Comparison of ENCODE assay signal across 8 cellular contexts in the genomic region with DNA sequence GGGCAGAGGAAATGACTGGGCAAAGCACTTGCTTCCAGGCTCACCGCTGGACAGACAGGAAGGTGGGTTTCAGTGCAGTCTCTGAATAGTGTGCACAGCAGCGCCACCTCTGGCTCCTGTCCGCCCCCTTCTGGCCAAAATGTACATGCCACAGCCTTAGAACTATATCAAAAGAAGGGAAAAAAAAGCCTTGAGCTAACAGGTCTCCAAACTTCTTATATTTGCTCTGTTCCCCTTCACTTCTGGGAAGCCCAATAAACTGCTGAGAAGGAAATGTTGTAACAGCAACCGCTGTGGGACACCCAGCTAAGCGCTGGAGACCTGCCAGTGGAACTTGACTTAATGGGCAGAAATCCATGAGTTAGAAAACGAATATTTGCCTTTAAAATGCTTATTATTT. TPM values are rescaled to one million over a fixed set of nuclear protein-coding genes. Genes with fewer than 3 reads are reported as not detected.
DNase-seq lines count a peak whose midpoint lies in the region; ATAC-seq and TF ChIP-seq lines count a peak whose summit lies in the region.

No MANE protein-coding gene starts in this region.

- H3K4me3 ChIP-seq in left ventricle myocardium inferior (no peak overlapping the region), skeletal muscle cell (ENCODE audit: low read depth, low read length) (no peak overlapping the region)

- H3K9me3 ChIP-seq in left ventricle myocardium inferior (replicated peaks) = no peaks in the 10 kb centered on the region

- no peaks in the 10 kb centered on the region for H3K27me3 ChIP-seq in left ventricle myocardium inferior (ENCODE audit: low read depth)

- peaks cover 60% of the 10 kb centered on the region for H3K36me3 ChIP-seq in left ventricle myocardium inferior

- DNase-seq in NCI-H1092 treated with DMSO at 0.1 percent for 48 hours (lab: John Stamatoyannopoulos, UW) (peak; percentile 66), SW480 (ENCODE audit: low spot score) (peak; percentile 53), left ventricle myocardium inferior (peak; percentile 39), skeletal muscle cell (ENCODE audit: low read depth) (peak; percentile 10)
- peak; percentile 21 for DNase-seq in activated naive CD8-positive, alpha-beta T cell treated with anti-CD3 and anti-CD28 coated beads, Interleukin-2, amount 50 U/mL, for 16 hours (ENCODE audit: low read depth, low spot score)

- no peak overlapping the region for H3K27ac ChIP-seq in left ventricle myocardium inferior (replicated peaks)

- no peaks in the 10 kb centered on the region for H3K4me1 ChIP-seq in left ventricle myocardium inferior

- TF ChIP-seq CTCF in GM12873 (IDR thresholded peaks at IDR 0.05; ENCODE audit: insufficient read depth, low read depth, low read length, missing control alignments) (peak; percentile 94), left ventricle myocardium inferior (IDR thresholded peaks at IDR 0.05; ENCODE audit: borderline replicate concordance) (peak; percentile 78)

- intact Hi-C loops in left ventricle myocardium inferior (cut with micrococcal nuclease) = loop anchor here (2.0 to 5.0 kb wide), 2 partner anchors 255 to 538 kb away; no protein-coding TSS in a partner anchor

- ATAC-seq in HG02642 (IDR thresholded peaks at IDR 0.05; ENCODE audit: poor library complexity, unreplicated experiment) = no peak
- ATAC-seq in HG02870 (IDR thresholded peaks at IDR 0.05; ENCODE audit: unreplicated experiment) = no peak

RNA-seq across cellular contexts. Expression of gene COG7, which starts 17.5 kb away (rescaled TPM):
- total RNA-seq in left ventricle myocardium inferior = 11.7 TPM

Comparison
In these comparisons a context has a peak if more than half of its experiments do, and no peak if none do; other contexts are left out.
1. DNase-seq: peak in every context shown above with its lines; median percentile 66 in NCI-H1092 treated with DMSO at 0.1 percent for 48 hours; 53 in SW480; 39 in left ventricle myocardium inferior; 21 in activated naive CD8-positive, alpha-beta T cell treated with anti-CD3 and anti-CD28 coated beads, Interleukin-2, amount 50 U/mL, for 16 hours; 10 in skeletal muscle cell.